In the genomic region with DNA sequence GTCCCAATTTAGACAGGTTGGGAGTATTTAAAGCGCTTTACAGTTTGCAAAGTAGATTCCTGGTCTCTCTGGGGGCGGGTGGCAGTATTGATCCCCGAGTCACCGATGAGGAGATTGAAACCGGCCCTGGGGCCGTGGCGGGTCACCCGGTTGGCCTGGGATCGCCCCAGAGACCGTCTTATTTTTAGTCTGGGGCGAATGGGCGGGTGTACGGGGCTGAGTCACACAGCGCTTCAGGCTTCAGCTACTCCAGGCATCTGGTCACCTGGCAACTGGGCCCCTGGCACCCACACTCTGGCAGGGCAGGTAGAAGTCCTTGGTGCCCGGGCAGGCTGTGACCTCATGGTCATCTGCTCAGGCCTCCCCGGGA, we compare ENCODE assay signal across 8 cellular contexts. TPM values are rescaled to one million over a fixed set of nuclear protein-coding genes. Genes with fewer than 3 reads are reported as not detected.
DNase-seq lines count a peak whose midpoint lies in the region; ATAC-seq and TF ChIP-seq lines count a peak whose summit lies in the region.

No MANE protein-coding gene starts in this region.

- DNase-seq in SKM-1 (lab: John Stamatoyannopoulos, UW; ENCODE audit: unreplicated experiment) (peak; percentile 5), SKM-1 treated with dmso at 0.1 percent for 144 hours (lab: John Stamatoyannopoulos, UW; ENCODE audit: unreplicated experiment) (no peak), foreskin fibroblast (peak; percentile 56 to 80), neural crest cell (ENCODE audit: low read depth, low spot score) (no peak), middle frontal gyrus (ENCODE audit: extremely low spot score, low spot score) (no peak)
- DNase-seq in activated T-cell treated with anti-CD3 and anti-CD28 coated beads, Interleukin-2, amount 50 U/mL, for 48 hours: peak; percentile 63 to 70

- no peak overlapping the region for H3K27ac Mint-ChIP-seq in neural crest cell (ENCODE audit: unreplicated experiment)

- no peak for ATAC-seq in HG02571 (IDR thresholded peaks at IDR 0.05; ENCODE audit: unreplicated experiment)

- no peak for TF ChIP-seq RAD21 in Ishikawa (IDR thresholded peaks at IDR 0.05; ENCODE audit: low read depth)

- H3K27me3 Mint-ChIP-seq in neural crest cell (ENCODE audit: low read depth): no peaks in the 10 kb centered on the region

- peak overlapping the region; percentile 83 to 84 for H3K4me3 ChIP-seq in foreskin fibroblast (ENCODE audit: low read depth in 1 of 2, low read length in 2 of 2)

- H3K4me1 Mint-ChIP-seq in neural crest cell: peaks cover 16% of the 10 kb centered on the region

- TF ChIP-seq EP300 in Ishikawa (IDR thresholded peaks at IDR 0.05; ENCODE audit: borderline replicate concordance): no peak

- H3K4me3 Mint-ChIP-seq in neural crest cell: peak overlapping the region; percentile 88

- H3K36me3 Mint-ChIP-seq in neural crest cell (ENCODE audit: low read depth): no peaks in the 10 kb centered on the region

- no peak for TF ChIP-seq CTCF in foreskin fibroblast (IDR thresholded peaks at IDR 0.05; ENCODE audit: low read depth, low read length)
- no peak for TF ChIP-seq CTCF in neural crest cell (conservative IDR thresholded peaks at IDR 0.05)

- H3K9me3 Mint-ChIP-seq in neural crest cell: no peaks in the 10 kb centered on the region

TF ChIP-seq in Ishikawa, 13 proteins besides CTCF, POLR2A, EP300 and RAD21:
- no peak for TF ChIP-seq CEBPB (IDR thresholded peaks at IDR 0.05)
- TF ChIP-seq, protein P1, sequence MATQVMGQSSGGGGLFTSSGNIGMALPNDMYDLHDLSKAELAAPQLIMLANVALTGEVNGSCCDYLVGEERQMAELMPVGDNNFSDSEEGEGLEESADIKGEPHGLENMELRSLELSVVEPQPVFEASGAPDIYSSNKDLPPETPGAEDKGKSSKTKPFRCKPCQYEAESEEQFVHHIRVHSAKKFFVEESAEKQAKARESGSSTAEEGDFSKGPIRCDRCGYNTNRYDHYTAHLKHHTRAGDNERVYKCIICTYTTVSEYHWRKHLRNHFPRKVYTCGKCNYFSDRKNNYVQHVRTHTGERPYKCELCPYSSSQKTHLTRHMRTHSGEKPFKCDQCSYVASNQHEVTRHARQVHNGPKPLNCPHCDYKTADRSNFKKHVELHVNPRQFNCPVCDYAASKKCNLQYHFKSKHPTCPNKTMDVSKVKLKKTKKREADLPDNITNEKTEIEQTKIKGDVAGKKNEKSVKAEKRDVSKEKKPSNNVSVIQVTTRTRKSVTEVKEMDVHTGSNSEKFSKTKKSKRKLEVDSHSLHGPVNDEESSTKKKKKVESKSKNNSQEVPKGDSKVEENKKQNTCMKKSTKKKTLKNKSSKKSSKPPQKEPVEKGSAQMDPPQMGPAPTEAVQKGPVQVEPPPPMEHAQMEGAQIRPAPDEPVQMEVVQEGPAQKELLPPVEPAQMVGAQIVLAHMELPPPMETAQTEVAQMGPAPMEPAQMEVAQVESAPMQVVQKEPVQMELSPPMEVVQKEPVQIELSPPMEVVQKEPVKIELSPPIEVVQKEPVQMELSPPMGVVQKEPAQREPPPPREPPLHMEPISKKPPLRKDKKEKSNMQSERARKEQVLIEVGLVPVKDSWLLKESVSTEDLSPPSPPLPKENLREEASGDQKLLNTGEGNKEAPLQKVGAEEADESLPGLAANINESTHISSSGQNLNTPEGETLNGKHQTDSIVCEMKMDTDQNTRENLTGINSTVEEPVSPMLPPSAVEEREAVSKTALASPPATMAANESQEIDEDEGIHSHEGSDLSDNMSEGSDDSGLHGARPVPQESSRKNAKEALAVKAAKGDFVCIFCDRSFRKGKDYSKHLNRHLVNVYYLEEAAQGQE (IDR thresholded peaks at IDR 0.05; ENCODE audit: low read depth): no peak
- TF ChIP-seq CREB1 (IDR thresholded peaks at IDR 0.05; ENCODE audit: low read depth): no peak
- 0 out of 2 replicates have a peak, but pooled peaks have one; percentile 1 for TF ChIP-seq EGR1 (IDR thresholded peaks at IDR 0.05)
- no peak for TF ChIP-seq YY1 (IDR thresholded peaks at IDR 0.05; ENCODE audit: low read depth)
- no peak; the same call in 1 of the 2 replicates for TF ChIP-seq TCF12 (IDR thresholded peaks at IDR 0.05; ENCODE audit: low read depth)
- TF ChIP-seq TAF1 (IDR thresholded peaks at IDR 0.05; ENCODE audit: low read depth): no peak
- TF ChIP-seq, protein P2, sequence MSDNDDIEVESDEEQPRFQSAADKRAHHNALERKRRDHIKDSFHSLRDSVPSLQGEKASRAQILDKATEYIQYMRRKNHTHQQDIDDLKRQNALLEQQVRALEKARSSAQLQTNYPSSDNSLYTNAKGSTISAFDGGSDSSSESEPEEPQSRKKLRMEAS (IDR thresholded peaks at IDR 0.05): no peak
- TF ChIP-seq, protein P3, sequence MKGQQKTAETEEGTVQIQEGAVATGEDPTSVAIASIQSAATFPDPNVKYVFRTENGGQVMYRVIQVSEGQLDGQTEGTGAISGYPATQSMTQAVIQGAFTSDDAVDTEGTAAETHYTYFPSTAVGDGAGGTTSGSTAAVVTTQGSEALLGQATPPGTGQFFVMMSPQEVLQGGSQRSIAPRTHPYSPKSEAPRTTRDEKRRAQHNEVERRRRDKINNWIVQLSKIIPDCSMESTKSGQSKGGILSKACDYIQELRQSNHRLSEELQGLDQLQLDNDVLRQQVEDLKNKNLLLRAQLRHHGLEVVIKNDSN (IDR thresholded peaks at IDR 0.05): no peak; the same call in 1 of the 2 replicates
- peak; percentile 38; the same call in 1 of the 2 replicates for TF ChIP-seq TEAD4 (IDR thresholded peaks at IDR 0.05)
- peak; percentile 30; the same call in 1 of the 2 replicates for TF ChIP-seq NFIC (IDR thresholded peaks at IDR 0.05)
- no peak for TF ChIP-seq ZBTB7A (IDR thresholded peaks at IDR 0.05; ENCODE audit: low read depth)
- no peak for TF ChIP-seq FOXM1 (IDR thresholded peaks at IDR 0.05; ENCODE audit: borderline replicate concordance, low read depth)
TF ChIP-seq in Ishikawa: peak in this region for 3.

RNA-seq across cellular contexts. Expression of a gene that starts 0.7 kb away (rescaled TPM):
- total RNA-seq in neural crest cell: 8.8 and 12.2 TPM in 2 replicates

RNA-seq across cellular contexts. Expression of a gene that starts 2.6 kb away (rescaled TPM):
- 181 and 183 TPM in 2 replicates for total RNA-seq in neural crest cell

RNA-seq across cellular contexts. Expression of a gene that starts 35.7 kb away (rescaled TPM):
- 93.3 and 99.3 TPM in 2 replicates for total RNA-seq in neural crest cell

RNA-seq across cellular contexts. Expression of a gene that starts 53.7 kb away (rescaled TPM):
- 98.5 and 107 TPM in 2 replicates for total RNA-seq in neural crest cell

RNA-seq across cellular contexts. Expression of a gene that starts 54.0 kb away (rescaled TPM):
- 20.2 and 20.8 TPM in 2 replicates for total RNA-seq in neural crest cell

Comparison
In these comparisons a context has a peak if more than half of its experiments do, and no peak if none do; other contexts are left out.
1. DNase-seq: peak in SKM-1 (single experiment), activated T-cell treated with anti-CD3 and anti-CD28 coated beads, Interleukin-2, amount 50 U/mL, for 48 hours (2 of 2) and foreskin fibroblast (2 of 2); none in SKM-1 treated with dmso at 0.1 percent for 144 hours (single experiment), neural crest cell (single experiment) and middle frontal gyrus (single experiment).